In the genomic region with DNA sequence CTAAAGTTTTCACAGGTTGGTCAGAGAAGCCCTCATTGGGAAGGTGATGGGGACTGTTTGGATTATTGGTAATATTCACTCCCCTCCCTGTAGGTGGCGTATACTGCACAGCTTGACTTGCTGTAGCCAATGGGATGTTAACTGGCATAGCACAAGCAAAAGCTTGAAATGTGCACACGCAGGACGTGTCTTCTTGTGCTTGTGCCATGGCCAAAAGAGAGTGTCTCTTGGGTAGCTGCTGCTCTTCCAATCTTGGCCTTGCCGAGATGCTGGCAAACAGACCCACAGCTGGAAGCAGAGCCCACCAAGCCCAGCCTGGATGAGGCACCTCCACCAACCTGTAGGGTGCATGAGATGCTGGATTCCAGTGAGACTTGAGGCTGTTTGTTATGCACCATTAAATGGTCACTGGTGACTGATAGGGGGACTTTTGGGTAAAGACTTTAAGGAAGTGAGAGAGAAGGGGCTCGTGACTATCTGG, we compare ENCODE assay signal across 8 cellular contexts.
DNase-seq lines count a peak whose midpoint lies in the region; ATAC-seq and TF ChIP-seq lines count a peak whose summit lies in the region.

No MANE protein-coding gene starts in this region.

- no peaks in the 10 kb centered on the region for H3K36me3 ChIP-seq in BE2C

- DNase-seq in BE2C, result peak; percentile 31
- peak; percentile 67 for DNase-seq in NCI-H69 (lab: John Stamatoyannopoulos, UW)
- DNase-seq in fibroblast of the aortic adventitia (ENCODE audit: low read depth), result peak; percentile 1
- no peak for DNase-seq in stimulated activated naive CD8-positive, alpha-beta T cell treated with anti-CD3 and anti-CD28 coated beads, Interleukin-15, amount 100 ng/mL, for 72 hours
- DNase-seq in T1000 (lab: John Stamatoyannopoulos, UW), result no peak

- no peaks in the 10 kb centered on the region for H3K9me3 Mint-ChIP-seq in stimulated activated naive CD8-positive, alpha-beta T cell treated with anti-CD3 and anti-CD28 coated beads, Interleukin-15, amount 100 ng/mL, for 72 hours

- H3K9me3 ChIP-seq in BE2C, result no peaks in the 10 kb centered on the region

- no peaks in the 10 kb centered on the region for H3K27me3 ChIP-seq in BE2C

- peak; percentile 75 for TF ChIP-seq CTCF in BE2C (IDR thresholded peaks at IDR 0.05; ENCODE audit: low read depth, low read length)
- no peak for TF ChIP-seq CTCF in fibroblast of the aortic adventitia (IDR thresholded peaks at IDR 0.05; ENCODE audit: insufficient read depth, low read length)

- H3K27ac Mint-ChIP-seq in stimulated activated naive CD8-positive, alpha-beta T cell treated with anti-CD3 and anti-CD28 coated beads, Interleukin-15, amount 100 ng/mL, for 72 hours, result no peak overlapping the region

- H3K4me3 ChIP-seq in BE2C (ENCODE audit: low read depth, low read length), result no peak overlapping the region
- no peak overlapping the region for H3K4me3 ChIP-seq in fibroblast of the aortic adventitia (ENCODE audit: low read depth, low read length)

- H3K27me3 Mint-ChIP-seq in stimulated activated naive CD8-positive, alpha-beta T cell treated with anti-CD3 and anti-CD28 coated beads, Interleukin-15, amount 100 ng/mL, for 72 hours, result no peaks in the 10 kb centered on the region

- no peaks in the 10 kb centered on the region for H3K4me1 Mint-ChIP-seq in stimulated activated naive CD8-positive, alpha-beta T cell treated with anti-CD3 and anti-CD28 coated beads, Interleukin-15, amount 100 ng/mL, for 72 hours

- peak; percentile 54 for ATAC-seq in GM18498 (IDR thresholded peaks at IDR 0.05; ENCODE audit: unreplicated experiment)
- ATAC-seq in HG02981 (IDR thresholded peaks at IDR 0.05; ENCODE audit: unreplicated experiment), result peak; percentile 69
- peak; percentile 52 for ATAC-seq in stimulated activated naive CD8-positive, alpha-beta T cell treated with anti-CD3 and anti-CD28 coated beads, Interleukin-15, amount 100 ng/mL, for 72 hours
- ATAC-seq in HG02571 (IDR thresholded peaks at IDR 0.05; ENCODE audit: unreplicated experiment), result no peak

- no peak overlapping the region for H3K4me3 Mint-ChIP-seq in stimulated activated naive CD8-positive, alpha-beta T cell treated with anti-CD3 and anti-CD28 coated beads, Interleukin-15, amount 100 ng/mL, for 72 hours

- peaks cover 33% of the 10 kb centered on the region for H3K4me1 ChIP-seq in BE2C

Comparison
In these comparisons a context has a peak if more than half of its experiments do, and no peak if none do; other contexts are left out.
1. DNase-seq: peak in BE2C (single experiment), NCI-H69 (single experiment) and fibroblast of the aortic adventitia (single experiment); none in stimulated activated naive CD8-positive, alpha-beta T cell treated with anti-CD3 and anti-CD28 coated beads, Interleukin-15, amount 100 ng/mL, for 72 hours (0 of 2) and T1000 (single experiment).